In genomic region chr2:216107320-216107719, GRCh38 we compare ENCODE assay signal across 20 cellular contexts. TPM values are rescaled to one million over a fixed set of nuclear protein-coding genes. Genes with fewer than 3 reads are reported as not detected.
DNase-seq lines count a peak whose midpoint lies in the region; ATAC-seq, FAIRE-seq and TF ChIP-seq lines count a peak whose summit lies in the region.
"Had no signal": no experiment of that assay in that cellular context is flagged by ENCODE, and none has a peak within 500 bp of the region (broad histone marks: within the 10 kb centered on the region; RNA-seq: fewer than 3 reads in every experiment).

No MANE protein-coding gene starts in this region.

- no peaks in the 10 kb centered on the region for H3K9me3 Mint-ChIP-seq in activated naive CD4-positive, alpha-beta T cell treated with anti-CD3 and anti-CD28 coated beads, Interleukin-2, amount 10 ng/mL, durations not matched to agents 7 days and 5 days
- no peaks in the 10 kb centered on the region for H3K9me3 Mint-ChIP-seq in activated naive CD4-positive, alpha-beta T cell treated with anti-CD3 and anti-CD28 coated beads, Interleukin-2, amount 50 U/mL, for 72 hours
- no peaks in the 10 kb centered on the region for H3K9me3 Mint-ChIP-seq in natural killer cell treated with Interleukin-12 subunit alpha and Interleukin-12 subunit beta and Interleukin-15 and Interleukin-18, amount 100 ng/mL, for 72 hours
- H3K9me3 Mint-ChIP-seq: stimulated activated effector memory CD8-positive, alpha-beta T cell treated with anti-CD3 and anti-CD28 coated beads, Interleukin-12 subunit alpha, Interleukin-12 subunit beta, amount 100 ng/mL, for 72 hours had no signal

- no peak for FAIRE-seq in small intestine (lab: Jason Lieb, UNC)
- FAIRE-seq: A549, GM12878 had no signal

- TF ChIP-seq CTCF in astrocyte of the spinal cord (IDR thresholded peaks at IDR 0.05; ENCODE audit: low read depth, low read length): no peak
- no peak for TF ChIP-seq CTCF in tibial nerve (IDR thresholded peaks at IDR 0.05)
- TF ChIP-seq CTCF in left ventricle myocardium inferior (IDR thresholded peaks at IDR 0.05; ENCODE audit: borderline replicate concordance): no peak

- DNase-seq in activated naive CD4-positive, alpha-beta T cell treated with anti-CD3 and anti-CD28 coated beads, Interleukin-2, amount 10 ng/mL, durations not matched to agents 7 days and 5 days: no peak
- DNase-seq in activated naive CD4-positive, alpha-beta T cell treated with anti-CD3 and anti-CD28 coated beads, Interleukin-2, amount 50 U/mL, for 72 hours (ENCODE audit: low spot score in 2 of 2): no peak
- no peak for DNase-seq in astrocyte of the spinal cord (ENCODE audit: low read depth, low spot score)
- DNase-seq in small intestine: peak; percentile 35
- no peak for DNase-seq in natural killer cell treated with Interleukin-12 subunit alpha and Interleukin-12 subunit beta and Interleukin-15 and Interleukin-18, amount 100 ng/mL, for 72 hours (ENCODE audit: low spot score)
- DNase-seq in tibial nerve (ENCODE audit: low spot score in 2 of 2): no peak
- no peak for DNase-seq in left ventricle myocardium inferior
- DNase-seq: activated effector memory CD4-positive, alpha-beta T cell treated with anti-CD3 and anti-CD28 coated beads, Interleukin-2, amount 50 U/mL, for 16 hours; effector memory CD4-positive, alpha-beta T cell; lower lobe of right lung; MV-4-11; NCI-H69; nucleus accumbens had no signal

- no peak for TF ChIP-seq EP300 in tibial nerve (IDR thresholded peaks at IDR 0.05)

- H3K9me3 ChIP-seq in iPS-20b (ENCODE audit: insufficient read depth, low read depth, low read length) (no peaks in the 10 kb centered on the region), small intestine (ENCODE audit: control insufficient read depth, low read depth) (no peaks in the 10 kb centered on the region), tibial nerve (no peaks in the 10 kb centered on the region), left ventricle myocardium inferior (replicated peaks) (no peaks in the 10 kb centered on the region)
- H3K9me3 ChIP-seq: A549, lower lobe of right lung, upper lobe of left lung had no signal

- H3K9ac ChIP-seq in iPS-20b (ENCODE audit: low read depth, low read length): peak overlapping the region; percentile 79; the same call in 1 of the 2 replicates

- H3K4me3 ChIP-seq in astrocyte of the spinal cord (ENCODE audit: low read depth, low read length) (peak overlapping the region; percentile 12), iPS-20b (ENCODE audit: low read length) (peak overlapping the region; percentile 43), small intestine (ENCODE audit: low read depth in 1 of 2, low read length in 2 of 2) (peak overlapping the region in 1 of 2 donors; percentile 37), tibial nerve (no peak overlapping the region), left ventricle myocardium inferior (no peak overlapping the region)
- H3K4me3 ChIP-seq: A549, GM12878, lower lobe of right lung, skin epidermis, upper lobe of left lung had no signal

- H3K27me3 ChIP-seq in iPS-20b (ENCODE audit: insufficient read depth, low read length): no peaks in the 10 kb centered on the region
- no peaks in the 10 kb centered on the region for H3K27me3 ChIP-seq in small intestine (ENCODE audit: control insufficient read depth in 2 of 2, insufficient read depth in 2 of 2, low read length in 2 of 2)
- no peaks in the 10 kb centered on the region for H3K27me3 ChIP-seq in tibial nerve
- no peaks in the 10 kb centered on the region for H3K27me3 ChIP-seq in left ventricle myocardium inferior (ENCODE audit: low read depth)
- H3K27me3 ChIP-seq: upper lobe of left lung had no signal

- intact Hi-C loops in left ventricle myocardium inferior (cut with micrococcal nuclease): no loop called here

- H3K4me3 Mint-ChIP-seq in activated naive CD4-positive, alpha-beta T cell treated with anti-CD3 and anti-CD28 coated beads, Interleukin-2, amount 10 ng/mL, durations not matched to agents 7 days and 5 days: no peak overlapping the region
- no peak overlapping the region for H3K4me3 Mint-ChIP-seq in natural killer cell treated with Interleukin-12 subunit alpha and Interleukin-12 subunit beta and Interleukin-15 and Interleukin-18, amount 100 ng/mL, for 72 hours

- H3K4me1 Mint-ChIP-seq in activated naive CD4-positive, alpha-beta T cell treated with anti-CD3 and anti-CD28 coated beads, Interleukin-2, amount 10 ng/mL, durations not matched to agents 7 days and 5 days: peaks cover 37% of the 10 kb centered on the region
- peaks cover 29% of the 10 kb centered on the region in 2 donors for H3K4me1 Mint-ChIP-seq in natural killer cell treated with Interleukin-12 subunit alpha and Interleukin-12 subunit beta and Interleukin-15 and Interleukin-18, amount 100 ng/mL, for 72 hours (ENCODE audit: low read depth in 2 of 2)

- H3K4me1 ChIP-seq in iPS-20b (ENCODE audit: insufficient read depth, low read length) (peaks cover 11% of the 10 kb centered on the region; the same call in 1 of the 2 replicates), small intestine (ENCODE audit: control insufficient read depth in 2 of 2, insufficient read depth in 1 of 2, low read depth in 1 of 2, low read length in 1 of 2) (peaks cover 0 to 4% of the 10 kb centered on the region in 2 donors), tibial nerve (peaks cover 0 to 30% (median 17%) of the 10 kb centered on the region in 4 donors), left ventricle myocardium inferior (peaks cover 37% of the 10 kb centered on the region)

- TF ChIP-seq POLR2A in tibial nerve (IDR thresholded peaks at IDR 0.05): no peak

- in situ Hi-C loops in astrocyte of the spinal cord (cut with HindIII; ENCODE audit: low sequenced_read_pairs): no loop called here

- H3K27ac ChIP-seq in iPS-20b (ENCODE audit: low read length) (no peak overlapping the region), small intestine (ENCODE audit: low read depth in 1 of 2, low read length in 1 of 2) (peak overlapping the region; percentile 44 to 55), tibial nerve (no peak overlapping the region), left ventricle myocardium inferior (replicated peaks) (no peak overlapping the region)
- H3K27ac ChIP-seq: A549, foreskin keratinocyte, lower lobe of right lung, upper lobe of left lung had no signal

- peak overlapping the region; percentile 20 for H3K27ac Mint-ChIP-seq in activated naive CD4-positive, alpha-beta T cell treated with anti-CD3 and anti-CD28 coated beads, Interleukin-2, amount 10 ng/mL, durations not matched to agents 7 days and 5 days
- H3K27ac Mint-ChIP-seq in activated naive CD4-positive, alpha-beta T cell treated with anti-CD3 and anti-CD28 coated beads, Interleukin-2, amount 50 U/mL, for 72 hours: no peak overlapping the region
- peak overlapping the region in 1 of 2 donors; percentile 100 for H3K27ac Mint-ChIP-seq in natural killer cell treated with Interleukin-12 subunit alpha and Interleukin-12 subunit beta and Interleukin-15 and Interleukin-18, amount 100 ng/mL, for 72 hours

- WGBS in small intestine, 3 donors: 65 to 84% (median 82%) methylated on average over 7 to 8 of the region's 8 CpGs
- 76 to 89% methylated on average over 8 of the region's 8 CpGs for WGBS in tibial nerve, 2 donors

- peaks cover 26% of the 10 kb centered on the region for H3K36me3 Mint-ChIP-seq in activated naive CD4-positive, alpha-beta T cell treated with anti-CD3 and anti-CD28 coated beads, Interleukin-2, amount 10 ng/mL, durations not matched to agents 7 days and 5 days
- H3K36me3 Mint-ChIP-seq in activated naive CD4-positive, alpha-beta T cell treated with anti-CD3 and anti-CD28 coated beads, Interleukin-2, amount 50 U/mL, for 72 hours: peaks cover 32 to 34% of the 10 kb centered on the region in 2 donors
- H3K36me3 Mint-ChIP-seq in natural killer cell treated with Interleukin-12 subunit alpha and Interleukin-12 subunit beta and Interleukin-15 and Interleukin-18, amount 100 ng/mL, for 72 hours: peaks cover 29% of the 10 kb centered on the region
- H3K36me3 Mint-ChIP-seq: stimulated activated effector memory CD8-positive, alpha-beta T cell treated with anti-CD3 and anti-CD28 coated beads, Interleukin-12 subunit alpha, Interleukin-12 subunit beta, amount 100 ng/mL, for 72 hours had no signal

- CTCF ChIA-PET in activated naive CD4-positive, alpha-beta T cell treated with anti-CD3 and anti-CD28 coated beads, Interleukin-2, amount 10 ng/mL, durations not matched to agents 7 days and 5 days (lab: Charles Lee): interaction anchor here (1.0 to 4.4 kb wide), 2 partner anchors 24 to 50 kb away, joined by 3 to 45 read pairs; partner anchors contain the start of genes PECR and TMEM169

- peaks cover 4% of the 10 kb centered on the region for H3K27me3 Mint-ChIP-seq in activated naive CD4-positive, alpha-beta T cell treated with anti-CD3 and anti-CD28 coated beads, Interleukin-2, amount 10 ng/mL, durations not matched to agents 7 days and 5 days
- H3K27me3 Mint-ChIP-seq in natural killer cell treated with Interleukin-12 subunit alpha and Interleukin-12 subunit beta and Interleukin-15 and Interleukin-18, amount 100 ng/mL, for 72 hours: no peaks in the 10 kb centered on the region

- H3K36me3 ChIP-seq in iPS-20b (ENCODE audit: insufficient read depth, low read depth, low read length) (peaks cover 28% of the 10 kb centered on the region), small intestine (ENCODE audit: control insufficient read depth in 2 of 2, insufficient read depth in 2 of 2, low read length in 2 of 2) (peaks cover 0 to 3% of the 10 kb centered on the region in 2 donors), tibial nerve (peaks cover 0 to 12% (median 0%) of the 10 kb centered on the region in 3 donors), left ventricle myocardium inferior (peaks cover 9% of the 10 kb centered on the region)

- no peak for ATAC-seq in activated naive CD4-positive, alpha-beta T cell treated with anti-CD3 and anti-CD28 coated beads, Interleukin-2, amount 50 U/mL, for 72 hours
- no peak for ATAC-seq in natural killer cell treated with Interleukin-12 subunit alpha and Interleukin-12 subunit beta and Interleukin-15 and Interleukin-18, amount 100 ng/mL, for 72 hours
- ATAC-seq: A549; GM12878; lower lobe of right lung; stimulated activated effector memory CD8-positive, alpha-beta T cell treated with anti-CD3 and anti-CD28 coated beads, Interleukin-12 subunit alpha, Interleukin-12 subunit beta, amount 100 ng/mL, for 72 hours had no signal

RNA-seq across cellular contexts. Expression of gene XRCC5, which starts 1.8 kb away (rescaled TPM):
- total RNA-seq in activated naive CD4-positive, alpha-beta T cell treated with anti-CD3 and anti-CD28 coated beads, Interleukin-2, amount 50 U/mL, for 72 hours: 100 to 1,000 TPM; 487 to 501 TPM
- 100 to 1,000 TPM in 1 of 3 donors, 10 to 100 TPM in 2; 76.7 to 119 (median 79.7) TPM for polyA plus RNA-seq in small intestine
- total RNA-seq in natural killer cell treated with Interleukin-12 subunit alpha and Interleukin-12 subunit beta and Interleukin-15 and Interleukin-18, amount 100 ng/mL, for 72 hours: 100 to 1,000 TPM; 454 to 500 TPM
- total RNA-seq in tibial nerve: 100 to 1,000 TPM; 134 to 164 (median 147) TPM
- 110 TPM for total RNA-seq in left ventricle myocardium inferior

RNA-seq across cellular contexts. Expression of gene TMEM169, which starts 25.6 kb away (rescaled TPM):
- total RNA-seq in activated naive CD4-positive, alpha-beta T cell treated with anti-CD3 and anti-CD28 coated beads, Interleukin-2, amount 50 U/mL, for 72 hours: 1 to 10 TPM; 1.7 to 1.8 TPM
- polyA plus RNA-seq in small intestine: 1 to 10 TPM in 1 of 3 donors, under 1 TPM in 2; 0.54 to 1.1 (median 0.67) TPM
- 1 to 10 TPM in 1 of 2 donors, under 1 TPM in 1; 0.56 to 1.9 TPM for total RNA-seq in natural killer cell treated with Interleukin-12 subunit alpha and Interleukin-12 subunit beta and Interleukin-15 and Interleukin-18, amount 100 ng/mL, for 72 hours
- 1 to 10 TPM in 2 of 4 donors, under 1 TPM in 2; 0.59 to 2.8 (median 1.7) TPM for total RNA-seq in tibial nerve
- total RNA-seq in left ventricle myocardium inferior: 0.25 TPM

RNA-seq across cellular contexts. Expression of gene PECR, which starts 25.7 kb away (rescaled TPM):
- total RNA-seq in activated naive CD4-positive, alpha-beta T cell treated with anti-CD3 and anti-CD28 coated beads, Interleukin-2, amount 50 U/mL, for 72 hours: 10 to 100 TPM; 25.4 to 34.0 TPM
- polyA plus RNA-seq in small intestine: 10 to 100 TPM; 22.3 to 54.3 (median 27.8) TPM
- total RNA-seq in natural killer cell treated with Interleukin-12 subunit alpha and Interleukin-12 subunit beta and Interleukin-15 and Interleukin-18, amount 100 ng/mL, for 72 hours: 10 to 100 TPM; 10.5 to 16.1 TPM
- total RNA-seq in tibial nerve (10 to 100 TPM; 12.7 to 18.8 (median 16.0) TPM), left ventricle myocardium inferior (4.0 TPM)

Comparison
In these comparisons a context has a peak if more than half of its experiments do, and no peak if none do; other contexts are left out.
1. H3K4me3 ChIP-seq: peak in astrocyte of the spinal cord (single experiment) and iPS-20b (single experiment); none in tibial nerve (0 of 4) and left ventricle myocardium inferior (single experiment).
2. H3K27ac ChIP-seq: peak in small intestine (2 of 2); none in iPS-20b (single experiment), tibial nerve (0 of 4) and left ventricle myocardium inferior (single experiment).